ENCODE assay signal across 1 cellular context in the genomic region with DNA sequence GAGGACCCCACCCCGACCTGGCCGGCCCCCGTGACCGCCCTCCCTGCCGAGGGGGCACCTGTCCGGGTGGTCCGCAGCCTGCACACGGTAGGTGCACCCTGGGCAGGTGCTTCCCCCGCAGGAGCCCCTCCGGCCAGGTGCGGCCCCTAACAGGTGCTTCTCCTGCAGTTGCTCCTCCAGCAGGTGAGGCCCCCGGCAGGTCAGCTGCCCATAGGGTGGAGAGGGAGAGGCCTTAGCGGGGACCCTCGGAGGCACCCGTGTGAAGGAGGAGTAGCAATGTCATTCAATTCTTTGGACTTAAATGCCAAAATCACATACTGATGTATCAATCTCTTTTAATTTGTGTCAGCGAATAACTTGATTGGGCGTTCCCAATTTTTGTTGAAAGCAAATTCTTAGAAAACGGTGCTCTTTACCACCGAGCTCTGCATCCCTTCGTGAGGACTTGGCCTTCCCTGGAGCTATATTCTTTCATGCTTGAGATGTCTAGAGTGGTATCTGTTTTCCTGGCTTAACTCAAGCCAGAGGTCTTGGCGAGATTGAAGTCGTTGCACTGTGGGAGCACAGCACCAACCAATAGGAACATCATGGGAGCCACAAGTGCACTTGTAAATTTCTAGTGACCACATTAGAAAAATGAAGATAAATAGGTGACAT.
TF ChIP-seq lines count a peak whose summit lies in the region.

No MANE protein-coding gene starts in this region.

TF ChIP-seq in liver, 16 proteins besides CTCF, POLR2A, EP300 and RAD21 (continued from another document):
- TF ChIP-seq, protein P1, sequence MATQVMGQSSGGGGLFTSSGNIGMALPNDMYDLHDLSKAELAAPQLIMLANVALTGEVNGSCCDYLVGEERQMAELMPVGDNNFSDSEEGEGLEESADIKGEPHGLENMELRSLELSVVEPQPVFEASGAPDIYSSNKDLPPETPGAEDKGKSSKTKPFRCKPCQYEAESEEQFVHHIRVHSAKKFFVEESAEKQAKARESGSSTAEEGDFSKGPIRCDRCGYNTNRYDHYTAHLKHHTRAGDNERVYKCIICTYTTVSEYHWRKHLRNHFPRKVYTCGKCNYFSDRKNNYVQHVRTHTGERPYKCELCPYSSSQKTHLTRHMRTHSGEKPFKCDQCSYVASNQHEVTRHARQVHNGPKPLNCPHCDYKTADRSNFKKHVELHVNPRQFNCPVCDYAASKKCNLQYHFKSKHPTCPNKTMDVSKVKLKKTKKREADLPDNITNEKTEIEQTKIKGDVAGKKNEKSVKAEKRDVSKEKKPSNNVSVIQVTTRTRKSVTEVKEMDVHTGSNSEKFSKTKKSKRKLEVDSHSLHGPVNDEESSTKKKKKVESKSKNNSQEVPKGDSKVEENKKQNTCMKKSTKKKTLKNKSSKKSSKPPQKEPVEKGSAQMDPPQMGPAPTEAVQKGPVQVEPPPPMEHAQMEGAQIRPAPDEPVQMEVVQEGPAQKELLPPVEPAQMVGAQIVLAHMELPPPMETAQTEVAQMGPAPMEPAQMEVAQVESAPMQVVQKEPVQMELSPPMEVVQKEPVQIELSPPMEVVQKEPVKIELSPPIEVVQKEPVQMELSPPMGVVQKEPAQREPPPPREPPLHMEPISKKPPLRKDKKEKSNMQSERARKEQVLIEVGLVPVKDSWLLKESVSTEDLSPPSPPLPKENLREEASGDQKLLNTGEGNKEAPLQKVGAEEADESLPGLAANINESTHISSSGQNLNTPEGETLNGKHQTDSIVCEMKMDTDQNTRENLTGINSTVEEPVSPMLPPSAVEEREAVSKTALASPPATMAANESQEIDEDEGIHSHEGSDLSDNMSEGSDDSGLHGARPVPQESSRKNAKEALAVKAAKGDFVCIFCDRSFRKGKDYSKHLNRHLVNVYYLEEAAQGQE (IDR thresholded peaks at IDR 0.05): no peak
